Comparison of ENCODE assay signal across 25 cellular contexts in the genomic region with DNA sequence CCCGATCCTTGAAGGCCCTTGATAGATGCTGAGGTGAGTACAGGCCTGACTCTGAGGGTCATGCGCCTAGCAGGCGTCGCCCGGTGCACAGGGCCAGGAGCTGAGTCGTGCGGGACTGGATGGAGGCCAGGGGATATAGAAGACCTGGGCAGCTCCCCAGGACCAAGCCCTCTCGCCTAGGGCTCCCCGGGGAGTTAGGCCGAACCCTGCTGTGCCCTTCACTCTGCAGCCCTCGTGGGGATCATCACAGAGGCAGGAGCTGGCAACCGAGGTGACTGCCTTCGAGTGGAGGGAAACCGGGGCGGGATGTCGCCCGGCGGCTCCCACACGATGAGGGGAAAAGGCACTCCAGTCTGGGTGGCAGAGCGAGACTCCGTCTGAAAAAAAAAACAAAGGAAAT.
"Had no signal": no experiment of that assay in that cellular context is flagged by ENCODE, and none has a peak within 500 bp of the region (broad histone marks: within the 10 kb centered on the region; RNA-seq: fewer than 3 reads in every experiment).

No MANE protein-coding gene starts in this region.

- H3K4me3 ChIP-seq: coronary artery, esophagus muscularis mucosa, gastrocnemius medialis, right atrium auricular region, smooth muscle cell, stomach, thyroid gland, upper lobe of right lung had no signal

- H3K27me3 ChIP-seq: brain microvascular endothelial cell, esophagus muscularis mucosa, gastrocnemius medialis, right atrium auricular region, stomach, thyroid gland, upper lobe of right lung had no signal

- H3K9me3 Mint-ChIP-seq: activated CD4-positive, alpha-beta memory T cell treated with anti-CD3 and anti-CD28 coated beads for 36 hours; activated CD4-positive, alpha-beta T cell treated with anti-CD3 and anti-CD28 coated beads, Interleukin-2, amount 10 ng/mL, durations not matched to agents 24 days and 14 days; activated T-helper 1 cell treated with anti-CD3 and anti-CD28 coated beads, Interleukin-12 subunit alpha, Interleukin-12 subunit beta, Interleukin-2, Interleukin-4 antibody, amounts not matched to agents 30 ng/mL and 10 ng/mL and 1 ng/mL, durations not matched to agents 14 hours and 24 hours and 36 hours; naive thymus-derived CD8-positive, alpha-beta T cell; stimulated activated naive B cell treated with anti-CD40 and anti-IgM and Interleukin-4, amounts not matched to agents 10 μg/mL and 1 μg/mL and 100 μg/mL, for 72 hours had no signal

- H3K4me3 Mint-ChIP-seq: activated CD4-positive, alpha-beta memory T cell treated with anti-CD3 and anti-CD28 coated beads for 36 hours; activated CD4-positive, alpha-beta T cell treated with anti-CD3 and anti-CD28 coated beads, Interleukin-2, amount 10 ng/mL, durations not matched to agents 24 days and 14 days; activated T-helper 1 cell treated with anti-CD3 and anti-CD28 coated beads, Interleukin-12 subunit alpha, Interleukin-12 subunit beta, Interleukin-2, Interleukin-4 antibody, amounts not matched to agents 30 ng/mL and 10 ng/mL and 1 ng/mL, durations not matched to agents 14 hours and 24 hours and 36 hours; stimulated activated naive B cell treated with anti-CD40 and anti-IgM and Interleukin-4, amounts not matched to agents 10 μg/mL and 1 μg/mL and 100 μg/mL, for 72 hours had no signal

- H3K27me3 Mint-ChIP-seq: activated CD4-positive, alpha-beta memory T cell treated with anti-CD3 and anti-CD28 coated beads for 36 hours; activated CD4-positive, alpha-beta T cell treated with anti-CD3 and anti-CD28 coated beads, Interleukin-2, amount 10 ng/mL, durations not matched to agents 24 days and 14 days; naive thymus-derived CD8-positive, alpha-beta T cell; stimulated activated naive B cell treated with anti-CD40 and anti-IgM and Interleukin-4, amounts not matched to agents 10 μg/mL and 1 μg/mL and 100 μg/mL, for 72 hours had no signal

- H3K36me3 ChIP-seq: gastrocnemius medialis, thyroid gland had no signal

- H3K9me3 ChIP-seq: esophagus muscularis mucosa, gastrocnemius medialis, right atrium auricular region, stomach, thyroid gland, upper lobe of right lung had no signal

- H3K4me2 ChIP-seq: smooth muscle cell had no signal

- H3K27ac ChIP-seq: brain microvascular endothelial cell, coronary artery, esophagus muscularis mucosa, gastrocnemius medialis, right atrium auricular region, stomach, thyroid gland, upper lobe of right lung had no signal

- DNase-seq: activated CD4-positive, alpha-beta memory T cell treated with anti-CD3 and anti-CD28 coated beads for 36 hours; activated CD4-positive, alpha-beta T cell treated with anti-CD3 and anti-CD28 coated beads, Interleukin-2, amount 10 ng/mL, durations not matched to agents 24 days and 14 days; activated CD4-positive, CD25-positive, alpha-beta regulatory T cell treated with anti-CD3 and anti-CD28 coated beads, Interleukin-2, amount 50 U/mL, for 72 hours; activated CD8-positive, alpha-beta memory T cell treated with anti-CD3 and anti-CD28 coated beads, Interleukin-2, amount 50 U/mL, for 4 hours; activated effector memory CD4-positive, alpha-beta T cell treated with anti-CD3 and anti-CD28 coated beads, Interleukin-2, amount 50 U/mL, for 16 hours; activated naive CD4-positive, alpha-beta T cell treated with anti-CD3 and anti-CD28 coated beads, Interleukin-2, amount 50 U/mL, for 16 hours; activated T-cell treated with anti-CD3 and anti-CD28 coated beads, Interleukin-2, amount 50 U/mL, for 1 hour; amniotic stem cell; brain microvascular endothelial cell; gastrocnemius medialis; glutamatergic neuron; left colon; mesenchymal stem cell; naive thymus-derived CD8-positive, alpha-beta T cell; stimulated activated CD4-positive, alpha-beta T cell treated with anti-CD3 and anti-CD28 coated beads, Interleukin-2, amount 100 ng/mL, for 24 hours; stimulated activated naive B cell treated with anti-CD40 and anti-IgM and Interleukin-4, amounts not matched to agents 10 μg/mL and 1 μg/mL and 100 μg/mL, for 72 hours; stomach; T-helper 2 cell; thyroid gland; upper lobe of right lung had no signal

- ATAC-seq: gastrocnemius medialis; left colon; naive thymus-derived CD8-positive, alpha-beta T cell; stimulated activated naive B cell treated with anti-CD40 and anti-IgM and Interleukin-4, amounts not matched to agents 10 μg/mL and 1 μg/mL and 100 μg/mL, for 72 hours; upper lobe of right lung had no signal

- H3K27ac Mint-ChIP-seq: activated CD4-positive, alpha-beta memory T cell treated with anti-CD3 and anti-CD28 coated beads for 36 hours; activated CD4-positive, alpha-beta T cell treated with anti-CD3 and anti-CD28 coated beads, Interleukin-2, amount 10 ng/mL, durations not matched to agents 24 days and 14 days; activated T-helper 1 cell treated with anti-CD3 and anti-CD28 coated beads, Interleukin-12 subunit alpha, Interleukin-12 subunit beta, Interleukin-2, Interleukin-4 antibody, amounts not matched to agents 30 ng/mL and 10 ng/mL and 1 ng/mL, durations not matched to agents 14 hours and 24 hours and 36 hours; stimulated activated naive B cell treated with anti-CD40 and anti-IgM and Interleukin-4, amounts not matched to agents 10 μg/mL and 1 μg/mL and 100 μg/mL, for 72 hours had no signal

- H3K4me1 ChIP-seq: right atrium auricular region, thyroid gland, upper lobe of right lung had no signal
